In the genomic region with DNA sequence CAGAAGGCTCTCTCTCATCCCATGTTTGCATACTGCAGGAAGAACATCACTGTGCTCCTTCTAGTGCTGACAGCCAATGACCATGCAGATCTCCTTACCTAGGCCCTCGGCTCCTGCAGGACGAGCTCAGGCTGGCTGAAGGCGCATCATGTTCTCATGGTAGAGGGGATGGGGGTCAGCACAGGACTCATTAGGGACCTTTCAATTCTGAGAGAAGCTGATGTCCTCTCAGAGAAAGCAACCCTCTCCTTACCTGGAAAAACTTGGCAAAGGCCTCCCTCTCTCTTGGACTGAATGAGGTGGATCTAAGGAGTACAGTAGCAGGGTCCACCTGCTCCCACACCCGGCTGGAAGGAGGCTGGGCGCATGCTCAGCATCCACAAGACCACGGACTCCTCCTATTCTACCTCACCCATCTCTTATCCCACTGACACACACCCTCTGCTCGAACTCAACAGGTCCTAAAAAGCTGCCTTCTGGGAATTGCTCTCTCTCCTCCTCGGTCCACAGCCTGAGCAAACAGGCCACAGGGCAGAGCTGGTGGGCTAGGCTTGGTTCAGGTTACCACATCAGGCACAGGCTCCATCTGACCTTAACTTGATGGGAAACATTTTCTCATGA, we compare ENCODE assay signal across 22 cellular contexts. TPM values are rescaled to one million over a fixed set of nuclear protein-coding genes. Genes with fewer than 3 reads are reported as not detected.
DNase-seq lines count a peak whose midpoint lies in the region; ATAC-seq and TF ChIP-seq lines count a peak whose summit lies in the region.
"Had no signal": no experiment of that assay in that cellular context is flagged by ENCODE, and none has a peak within 500 bp of the region (broad histone marks: within the 10 kb centered on the region; RNA-seq: fewer than 3 reads in every experiment).

No MANE protein-coding gene starts in this region.

- peak overlapping the region; percentile 97 for H3K27ac ChIP-seq in suprapubic skin
- no peak overlapping the region for H3K27ac ChIP-seq in caudate nucleus (ENCODE audit: low read depth, low read length)
- no peak overlapping the region for H3K27ac ChIP-seq in brain microvascular endothelial cell
- H3K27ac ChIP-seq: cardiac muscle cell, ovary, vagina had no signal

- ATAC-seq in activated naive CD8-positive, alpha-beta T cell treated with anti-CD3 and anti-CD28 coated beads, Interleukin-2, amount 10 ng/mL, durations not matched to agents 7 days and 5 days (ENCODE audit: low read depth): no peak
- no peak for ATAC-seq in activated CD8-positive, alpha-beta T cell treated with anti-CD3 and anti-CD28 coated beads, Interleukin-2, amount 10 ng/mL, durations not matched to agents 7 days and 5 days
- no peak for ATAC-seq in left lobe of liver
- no peak for ATAC-seq in HG03159 (IDR thresholded peaks at IDR 0.05; ENCODE audit: unreplicated experiment)

- peak overlapping the region; percentile 5 for H3K27ac Mint-ChIP-seq in activated naive CD8-positive, alpha-beta T cell treated with anti-CD3 and anti-CD28 coated beads, Interleukin-2, amount 10 ng/mL, durations not matched to agents 7 days and 5 days
- H3K27ac Mint-ChIP-seq in activated naive CD8-positive, alpha-beta T cell treated with anti-CD3 and anti-CD28 coated beads for 36 hours: no peak overlapping the region
- H3K27ac Mint-ChIP-seq in activated CD8-positive, alpha-beta T cell treated with anti-CD3 and anti-CD28 coated beads, Interleukin-2, amount 10 ng/mL, durations not matched to agents 7 days and 5 days: peak overlapping the region; percentile 2
- H3K27ac Mint-ChIP-seq: activated naive CD8-positive, alpha-beta T cell; T-helper 1 cell treated with Interleukin-12 subunit alpha and Interleukin-12 subunit beta and Interleukin-4 antibody, amounts not matched to agents 30 μg/mL and 1 μg/mL, for 36 hours had no signal

- CTCF ChIA-PET in activated CD8-positive, alpha-beta T cell treated with anti-CD3 and anti-CD28 coated beads, Interleukin-2, amount 10 ng/mL, durations not matched to agents 7 days and 5 days (lab: Charles Lee): no interaction called here

- H3K27me3 Mint-ChIP-seq in activated naive CD8-positive, alpha-beta T cell treated with anti-CD3 and anti-CD28 coated beads, Interleukin-2, amount 10 ng/mL, durations not matched to agents 7 days and 5 days: no peaks in the 10 kb centered on the region
- no peaks in the 10 kb centered on the region for H3K27me3 Mint-ChIP-seq in activated naive CD8-positive, alpha-beta T cell treated with anti-CD3 and anti-CD28 coated beads for 36 hours
- no peaks in the 10 kb centered on the region for H3K27me3 Mint-ChIP-seq in activated CD8-positive, alpha-beta T cell treated with anti-CD3 and anti-CD28 coated beads, Interleukin-2, amount 10 ng/mL, durations not matched to agents 7 days and 5 days (ENCODE audit: low read depth)
- H3K27me3 Mint-ChIP-seq: activated naive CD8-positive, alpha-beta T cell had no signal

- POLR2A ChIA-PET in activated naive CD8-positive, alpha-beta T cell treated with anti-CD3 and anti-CD28 coated beads, Interleukin-2, amount 10 ng/mL, durations not matched to agents 7 days and 5 days (lab: Charles Lee): no interaction called here
- POLR2A ChIA-PET in activated CD8-positive, alpha-beta T cell treated with anti-CD3 and anti-CD28 coated beads, Interleukin-2, amount 10 ng/mL, durations not matched to agents 7 days and 5 days (lab: Charles Lee): no interaction called here

- TF ChIP-seq POLR2A in suprapubic skin (IDR thresholded peaks at IDR 0.05): no peak

- TF ChIP-seq EP300 in suprapubic skin (IDR thresholded peaks at IDR 0.05): no peak

- in situ Hi-C loops in brain microvascular endothelial cell (cut with HindIII; ENCODE audit: low pct_ligation_motif_present, low sequenced_read_pairs): no loop called here

- no peak overlapping the region for H3K4me3 Mint-ChIP-seq in activated naive CD8-positive, alpha-beta T cell treated with anti-CD3 and anti-CD28 coated beads, Interleukin-2, amount 10 ng/mL, durations not matched to agents 7 days and 5 days
- H3K4me3 Mint-ChIP-seq in activated naive CD8-positive, alpha-beta T cell treated with anti-CD3 and anti-CD28 coated beads for 36 hours: no peak overlapping the region
- H3K4me3 Mint-ChIP-seq in activated CD8-positive, alpha-beta T cell treated with anti-CD3 and anti-CD28 coated beads, Interleukin-2, amount 10 ng/mL, durations not matched to agents 7 days and 5 days: no peak overlapping the region
- H3K4me3 Mint-ChIP-seq: T-helper 1 cell treated with Interleukin-12 subunit alpha and Interleukin-12 subunit beta and Interleukin-4 antibody, amounts not matched to agents 30 μg/mL and 1 μg/mL, for 36 hours had no signal

- H3K9me3 ChIP-seq in suprapubic skin: no peaks in the 10 kb centered on the region
- H3K9me3 ChIP-seq: ovary, vagina had no signal

- H3K4me3 ChIP-seq in suprapubic skin (no peak overlapping the region), brain microvascular endothelial cell (ENCODE audit: low read depth, low read length) (no peak overlapping the region)
- H3K4me3 ChIP-seq: cardiac muscle cell, ovary, vagina had no signal

- H3K9me3 Mint-ChIP-seq in activated naive CD8-positive, alpha-beta T cell treated with anti-CD3 and anti-CD28 coated beads, Interleukin-2, amount 10 ng/mL, durations not matched to agents 7 days and 5 days: no peaks in the 10 kb centered on the region
- H3K9me3 Mint-ChIP-seq in activated naive CD8-positive, alpha-beta T cell treated with anti-CD3 and anti-CD28 coated beads for 36 hours: no peaks in the 10 kb centered on the region
- no peaks in the 10 kb centered on the region for H3K9me3 Mint-ChIP-seq in activated CD8-positive, alpha-beta T cell treated with anti-CD3 and anti-CD28 coated beads, Interleukin-2, amount 10 ng/mL, durations not matched to agents 7 days and 5 days (ENCODE audit: insufficient read depth)
- H3K9me3 Mint-ChIP-seq: T-helper 1 cell treated with Interleukin-12 subunit alpha and Interleukin-12 subunit beta and Interleukin-4 antibody, amounts not matched to agents 30 μg/mL and 1 μg/mL, for 36 hours had no signal

- peaks cover 8% of the 10 kb centered on the region for H3K36me3 Mint-ChIP-seq in activated naive CD8-positive, alpha-beta T cell treated with anti-CD3 and anti-CD28 coated beads, Interleukin-2, amount 10 ng/mL, durations not matched to agents 7 days and 5 days
- peaks cover 23% of the 10 kb centered on the region for H3K36me3 Mint-ChIP-seq in activated naive CD8-positive, alpha-beta T cell treated with anti-CD3 and anti-CD28 coated beads for 36 hours
- peaks cover 30% of the 10 kb centered on the region for H3K36me3 Mint-ChIP-seq in activated CD8-positive, alpha-beta T cell treated with anti-CD3 and anti-CD28 coated beads, Interleukin-2, amount 10 ng/mL, durations not matched to agents 7 days and 5 days (ENCODE audit: low read depth)
- H3K36me3 Mint-ChIP-seq: activated naive CD8-positive, alpha-beta T cell had no signal

- peaks cover 9% of the 10 kb centered on the region for H3K36me3 ChIP-seq in suprapubic skin
- peaks cover 10% of the 10 kb centered on the region for H3K36me3 ChIP-seq in brain microvascular endothelial cell (replicated peaks)
- H3K36me3 ChIP-seq: cardiac muscle cell, ovary, vagina had no signal

- H3K4me1 Mint-ChIP-seq in activated naive CD8-positive, alpha-beta T cell treated with anti-CD3 and anti-CD28 coated beads, Interleukin-2, amount 10 ng/mL, durations not matched to agents 7 days and 5 days: peaks cover 44% of the 10 kb centered on the region
- H3K4me1 Mint-ChIP-seq in activated naive CD8-positive, alpha-beta T cell treated with anti-CD3 and anti-CD28 coated beads for 36 hours: peaks cover 45% of the 10 kb centered on the region
- H3K4me1 Mint-ChIP-seq in activated CD8-positive, alpha-beta T cell treated with anti-CD3 and anti-CD28 coated beads, Interleukin-2, amount 10 ng/mL, durations not matched to agents 7 days and 5 days (ENCODE audit: low read depth): peaks cover 61% of the 10 kb centered on the region

- TF ChIP-seq CTCF in suprapubic skin (IDR thresholded peaks at IDR 0.05): no peak
- no peak for TF ChIP-seq CTCF in brain microvascular endothelial cell (IDR thresholded peaks at IDR 0.05; ENCODE audit: low read depth, low read length, missing control alignments)

- peak; percentile 6 for DNase-seq in activated naive CD8-positive, alpha-beta T cell treated with anti-CD3 and anti-CD28 coated beads, Interleukin-2, amount 10 ng/mL, durations not matched to agents 7 days and 5 days
- no peak for DNase-seq in activated naive CD8-positive, alpha-beta T cell treated with anti-CD3 and anti-CD28 coated beads for 36 hours
- DNase-seq in activated CD8-positive, alpha-beta T cell treated with anti-CD3 and anti-CD28 coated beads, Interleukin-2, amount 10 ng/mL, durations not matched to agents 7 days and 5 days: no peak
- DNase-seq in left lobe of liver (ENCODE audit: low spot score) (peak; percentile 27), suprapubic skin (ENCODE audit: low spot score in 2 of 2) (peak; percentile 26 to 43), caudate nucleus (lab: John Stamatoyannopoulos, UW) (no peak), brain microvascular endothelial cell (no peak)
- DNase-seq: COR-L47; effector CD4-positive, alpha-beta T cell; EL; hypothalamus; Karpas-422; NCI-H1417; SHP77; small intestine; stimulated activated naive CD4-positive, alpha-beta T cell had no signal

- peaks cover 72% of the 10 kb centered on the region for H3K4me1 ChIP-seq in suprapubic skin

- no peaks in the 10 kb centered on the region for H3K27me3 ChIP-seq in suprapubic skin
- no peaks in the 10 kb centered on the region for H3K27me3 ChIP-seq in brain microvascular endothelial cell (replicated peaks)
- H3K27me3 ChIP-seq: cardiac muscle cell, ovary, vagina had no signal

- WGBS in suprapubic skin: 72% methylated on average over 8 of the region's 8 CpGs

RNA-seq across cellular contexts. Expression of a gene that starts 2.9 kb away (rescaled TPM):
- total RNA-seq in activated naive CD8-positive, alpha-beta T cell treated with anti-CD3 and anti-CD28 coated beads, Interleukin-2, amount 10 ng/mL, durations not matched to agents 7 days and 5 days: 1 to 10 TPM; 9.4 to 9.7 TPM
- total RNA-seq in activated naive CD8-positive, alpha-beta T cell treated with anti-CD3 and anti-CD28 coated beads for 36 hours: 10 to 100 TPM; 13.0 to 13.9 TPM
- total RNA-seq in activated CD8-positive, alpha-beta T cell treated with anti-CD3 and anti-CD28 coated beads, Interleukin-2, amount 10 ng/mL, durations not matched to agents 7 days and 5 days: 1 to 10 TPM; 8.7 to 9.7 TPM
- 1.8 TPM for total RNA-seq in left lobe of liver
- total RNA-seq in suprapubic skin: 10 to 100 TPM; 45.0 to 53.6 (median 50.0) TPM

Comparison
In these comparisons a context has a peak if more than half of its experiments do, and no peak if none do; other contexts are left out.
1. DNase-seq: peak in activated naive CD8-positive, alpha-beta T cell treated with anti-CD3 and anti-CD28 coated beads, Interleukin-2, amount 10 ng/mL, durations not matched to agents 7 days and 5 days (single experiment), left lobe of liver (single experiment) and suprapubic skin (2 of 2); none in activated naive CD8-positive, alpha-beta T cell treated with anti-CD3 and anti-CD28 coated beads for 36 hours (single experiment), activated CD8-positive, alpha-beta T cell treated with anti-CD3 and anti-CD28 coated beads, Interleukin-2, amount 10 ng/mL, durations not matched to agents 7 days and 5 days (single experiment), caudate nucleus (0 of 61) and brain microvascular endothelial cell (single experiment).